ENCODE assay signal across 1 cellular context in the genomic region with DNA sequence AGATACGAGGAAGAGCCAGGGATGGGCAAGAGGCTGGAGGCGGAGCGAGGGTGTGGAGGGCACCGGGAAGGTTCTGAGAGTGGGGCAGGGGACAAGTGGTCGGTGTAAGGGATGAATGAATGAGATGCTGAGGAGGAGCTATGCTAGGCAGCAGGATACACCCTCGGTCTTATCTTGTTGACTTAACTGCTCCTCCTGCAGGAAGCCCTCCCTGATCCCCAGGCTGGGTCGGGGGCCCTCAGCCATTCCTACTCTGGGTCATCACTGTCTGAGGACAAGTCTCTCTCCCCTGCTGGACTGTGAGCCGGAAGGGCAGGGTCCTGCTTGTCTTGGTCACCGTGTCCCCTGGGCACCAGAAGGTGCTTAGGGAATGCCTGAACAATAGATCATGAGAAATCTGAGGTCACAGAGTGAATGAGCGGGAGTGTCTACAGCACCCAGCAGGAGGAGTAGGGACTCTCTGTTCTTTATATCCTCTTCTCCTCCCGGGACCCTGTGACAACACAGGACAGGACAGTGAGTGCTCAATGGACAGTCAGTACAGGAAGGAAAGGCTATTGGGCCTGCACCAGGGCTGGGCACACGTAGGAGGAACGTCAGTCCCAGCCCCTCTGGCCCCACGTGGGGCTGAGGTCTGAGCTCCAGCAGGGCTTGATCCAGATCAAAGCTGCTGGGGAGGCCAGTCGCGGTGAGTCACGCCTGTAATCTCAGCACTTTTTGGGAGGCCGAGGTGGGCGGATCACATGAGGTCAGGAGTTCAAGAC.
TF ChIP-seq lines count a peak whose summit lies in the region.

No MANE protein-coding gene starts in this region.

TF ChIP-seq in H1, 55 proteins besides CTCF, POLR2A, EP300 and RAD21:
- TF ChIP-seq NRF1 (IDR thresholded peaks at IDR 0.05; ENCODE audit: low read depth, low read length) (no peak), RNF2 (IDR thresholded peaks at IDR 0.05; ENCODE audit: borderline replicate concordance, low read depth, low read length, missing control alignments, poor library complexity, severe bottlenecking) (peak; percentile 4), CHD1 (IDR thresholded peaks at IDR 0.05; ENCODE audit: low read depth, low read length) (no peak), EZH2 (IDR thresholded peaks at IDR 0.05; ENCODE audit: low read depth, low read length, severe bottlenecking) (peak; percentile 6)
